16 cellular contexts compared by ENCODE assay signal in the genomic region with DNA sequence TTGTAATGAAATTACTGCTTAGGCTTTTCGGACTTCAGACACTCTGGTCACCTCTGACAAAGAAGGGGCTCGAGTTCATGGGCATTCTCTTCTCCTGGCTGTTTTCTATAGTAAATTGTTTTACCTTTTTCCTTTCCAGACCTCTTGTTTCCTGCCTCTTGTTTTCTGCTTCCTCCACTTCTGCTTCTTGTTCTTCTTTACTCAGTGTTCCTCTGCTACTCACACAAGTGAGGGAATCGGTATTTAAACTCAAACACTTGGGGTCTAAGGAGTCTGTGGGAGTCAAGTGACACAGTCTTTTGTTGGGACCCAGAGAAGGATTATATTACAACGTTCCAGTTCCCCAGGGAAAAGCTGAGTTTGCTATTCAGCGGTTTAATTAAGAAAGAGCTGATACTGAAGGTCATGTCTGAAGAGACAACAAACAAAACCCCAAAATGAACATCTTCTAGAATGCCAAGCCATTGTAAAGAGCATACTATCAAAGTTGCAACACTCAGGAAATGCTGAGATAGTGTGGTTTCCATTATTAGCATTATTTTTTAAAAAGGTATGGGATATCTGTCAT.
DNase-seq lines count a peak whose midpoint lies in the region; TF ChIP-seq lines count a peak whose summit lies in the region.
"Had no signal": no experiment of that assay in that cellular context is flagged by ENCODE, and none has a peak within 500 bp of the region (broad histone marks: within the 10 kb centered on the region; RNA-seq: fewer than 3 reads in every experiment).

No MANE protein-coding gene starts in this region.

- H3K79me1 ChIP-seq in neuronal stem cell (ENCODE audit: low read depth, low read length): no peaks in the 10 kb centered on the region

- no peak overlapping the region for H3K18ac ChIP-seq in neuronal stem cell (ENCODE audit: low read length)

- no peak overlapping the region for H2AK5ac ChIP-seq in neuronal stem cell (ENCODE audit: low read depth, low read length)

- no peaks in the 10 kb centered on the region for H3K27me3 Mint-ChIP-seq in endodermal cell (ENCODE audit: insufficient read depth)

- DNase-seq in NCI-H524 (lab: John Stamatoyannopoulos, UW) (peak; percentile 11 to 68), NCI-H524 treated with DMSO at 0.1 percent for 48 hours (lab: John Stamatoyannopoulos, UW) (no peak), NCI-H2107 (lab: John Stamatoyannopoulos, UW) (peak; percentile 36), endodermal cell (no peak), neuronal stem cell (ENCODE audit: low spot score) (no peak), HT-29 (ENCODE audit: low spot score) (no peak), NCI-H510A (lab: John Stamatoyannopoulos, UW) (no peak)
- DNase-seq in stimulated activated CD4-positive, alpha-beta T cell treated with anti-CD3 and anti-CD28 coated beads, Interleukin-15, amount 100 ng/mL, for 24 hours: no peak
- DNase-seq: activated effector memory CD4-positive, alpha-beta T cell treated with anti-CD3 and anti-CD28 coated beads, Interleukin-2, amount 50 U/mL, for 16 hours; aorta; cortex of kidney; GF-D8; NCI-H1417 treated with DMSO at 0.1 percent for 48 hours; stimulated activated naive CD4-positive, alpha-beta T cell had no signal

- H3K36me3 Mint-ChIP-seq in endodermal cell (ENCODE audit: low read depth): no peaks in the 10 kb centered on the region

- H3K4me3 Mint-ChIP-seq in endodermal cell: no peak overlapping the region

- H4K8ac ChIP-seq in neuronal stem cell (ENCODE audit: low read depth, low read length): no peak overlapping the region

- no peaks in the 10 kb centered on the region for H3K36me3 ChIP-seq in endodermal cell (ENCODE audit: control insufficient read depth, insufficient read depth, low read length)
- H3K36me3 ChIP-seq in neuronal stem cell (replicated peaks in 1 of 2; ENCODE audit: control insufficient read depth in 2 of 2, insufficient read depth in 2 of 2, low read length in 2 of 2): no peaks in the 10 kb centered on the region

- H2BK120ac ChIP-seq in neuronal stem cell (ENCODE audit: low read depth, low read length): no peak overlapping the region

- H2AFZ ChIP-seq in neuronal stem cell (ENCODE audit: low read length): peak overlapping the region; percentile 43

- H3K14ac ChIP-seq in neuronal stem cell (ENCODE audit: low read length): no peak overlapping the region

- H2BK15ac ChIP-seq in neuronal stem cell (ENCODE audit: low read length): no peak overlapping the region

- H3K4me3 ChIP-seq in endodermal cell (ENCODE audit: low read length) (no peak overlapping the region), neuronal stem cell (ENCODE audit: low read length in 2 of 2) (no peak overlapping the region)
- H3K4me3 ChIP-seq: A549 had no signal

- H3K27ac ChIP-seq in endodermal cell (ENCODE audit: low read depth, low read length) (peak overlapping the region; percentile 69), neuronal stem cell (replicated peaks; ENCODE audit: low read length) (no peak overlapping the region)
- H3K27ac ChIP-seq: A549, VCaP had no signal

- H3K4me2 ChIP-seq in neuronal stem cell (ENCODE audit: insufficient read depth, low read length, poor library complexity, severe bottlenecking): no peak overlapping the region
- H3K4me2 ChIP-seq: A549 had no signal

- no peak overlapping the region for H3K4ac ChIP-seq in neuronal stem cell (ENCODE audit: low read length)

- H3K27ac Mint-ChIP-seq in endodermal cell: no peak overlapping the region

- no peak overlapping the region for H3K9ac ChIP-seq in endodermal cell (ENCODE audit: extremely low read depth, low read length, poor library complexity, severe bottlenecking)
- no peak overlapping the region for H3K9ac ChIP-seq in neuronal stem cell (ENCODE audit: low read depth, low read length, poor library complexity)

- H4K91ac ChIP-seq in neuronal stem cell (ENCODE audit: low read depth, low read length, poor library complexity): no peak overlapping the region

- no peaks in the 10 kb centered on the region for H3K27me3 ChIP-seq in endodermal cell (ENCODE audit: control insufficient read depth, insufficient read depth, low read length, poor library complexity, severe bottlenecking)
- H3K27me3 ChIP-seq in neuronal stem cell (ENCODE audit: control insufficient read depth in 3 of 3, insufficient read depth in 3 of 3, low read depth in 1 of 3, low read length in 3 of 3): no peaks in the 10 kb centered on the region

- no peak overlapping the region for H2BK5ac ChIP-seq in neuronal stem cell (ENCODE audit: low read length)

- no peak overlapping the region for H3K23ac ChIP-seq in neuronal stem cell (ENCODE audit: low read depth, low read length, poor library complexity)

- H2BK12ac ChIP-seq in neuronal stem cell (ENCODE audit: low read length): no peak overlapping the region

- H3K9me3 Mint-ChIP-seq in endodermal cell: no peaks in the 10 kb centered on the region

- no peak for TF ChIP-seq CTCF in endodermal cell (conservative IDR thresholded peaks at IDR 0.05)

- WGBS in endodermal cell (ENCODE audit: insufficient coverage in 1 of 2, insufficient read length in 1 of 2), 2 experiments: 60 to 64% methylated on average over 3 to 5 of the region's 5 CpGs
- no CpG with 5 or more reads among the region's 5 CpGs for WGBS in neuronal stem cell (ENCODE audit: extremely low coverage in 2 of 2, insufficient read length in 2 of 2, insufficient replicate concordance in 1 of 2), 2 donors

- H3K4me1 Mint-ChIP-seq in endodermal cell: peaks cover 44% of the 10 kb centered on the region

- H3K9me3 ChIP-seq in endodermal cell (ENCODE audit: control insufficient read depth, low read length) (no peaks in the 10 kb centered on the region), neuronal stem cell (replicated peaks in 1 of 2; ENCODE audit: control insufficient read depth in 2 of 2, insufficient read depth in 1 of 2, low read depth in 1 of 2, low read length in 2 of 2) (no peaks in the 10 kb centered on the region)
- H3K9me3 ChIP-seq: A549 had no signal

- H3K4me1 ChIP-seq in endodermal cell (ENCODE audit: control insufficient read depth, insufficient read depth, low read length): peaks cover 17% of the 10 kb centered on the region
- peaks cover 14 to 32% of the 10 kb centered on the region in 2 donors for H3K4me1 ChIP-seq in neuronal stem cell (ENCODE audit: control insufficient read depth in 2 of 2, insufficient read depth in 1 of 2, low read depth in 1 of 2, low read length in 2 of 2)
- H3K4me1 ChIP-seq: A549 had no signal

Comparison
In these comparisons a context has a peak if more than half of its experiments do, and no peak if none do; other contexts are left out.
1. DNase-seq: peak in NCI-H524 (2 of 2) and NCI-H2107 (single experiment); none in NCI-H524 treated with DMSO at 0.1 percent for 48 hours (single experiment), endodermal cell (single experiment), neuronal stem cell (single experiment), stimulated activated CD4-positive, alpha-beta T cell treated with anti-CD3 and anti-CD28 coated beads, Interleukin-15, amount 100 ng/mL, for 24 hours (single experiment), HT-29 (single experiment) and NCI-H510A (single experiment).